Comparison of ENCODE assay signal across 20 cellular contexts in the genomic region with DNA sequence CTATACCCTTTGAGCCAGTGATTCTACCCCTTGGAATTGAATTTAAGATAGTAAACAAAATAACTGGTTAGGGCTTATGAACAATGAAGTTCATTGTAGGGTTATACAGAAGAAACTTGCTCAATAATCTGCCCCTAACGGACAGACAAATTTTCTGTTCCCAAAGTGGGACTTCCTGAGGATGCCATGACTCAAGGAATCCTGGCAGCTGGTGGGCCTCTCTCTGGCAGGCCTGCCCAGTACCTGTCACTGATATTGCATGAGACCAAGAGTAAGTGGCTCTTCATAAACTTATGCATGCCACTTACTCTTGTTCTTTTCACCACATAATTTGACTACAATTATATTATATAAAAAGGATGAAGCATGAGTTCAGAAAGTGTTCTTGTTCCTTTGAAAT. TPM values are rescaled to one million over a fixed set of nuclear protein-coding genes. Genes with fewer than 3 reads are reported as not detected.
A peak's percentile ranks its signal among the peaks of the same experiment; 100 is the strongest.
DNase-seq lines count a peak whose midpoint lies in the region; ATAC-seq and TF ChIP-seq lines count a peak whose summit lies in the region.
"Had no signal": no experiment of that assay in that cellular context is flagged by ENCODE, and none has a peak within 500 bp of the region (broad histone marks: within the 10 kb centered on the region; RNA-seq: fewer than 3 reads in every experiment).

No MANE protein-coding gene starts in this region.

- H3K9me3 Mint-ChIP-seq in CD4-positive, alpha-beta T cell: peaks cover 8% of the 10 kb centered on the region
- H3K9me3 Mint-ChIP-seq in activated T-cell treated with anti-CD3 and anti-CD28 coated beads, Interleukin-2, amount 50 U/mL, for 24 hours: peaks cover 7% of the 10 kb centered on the region

- TF ChIP-seq POLR2A in lower leg skin (IDR thresholded peaks at IDR 0.05): no peak

- POLR2A ChIA-PET in CD4-positive, alpha-beta T cell (lab: Charles Lee): no interaction called here

- intact Hi-C loops in CD4-positive, alpha-beta T cell (cut with DNase I, micrococcal nuclease): no loop called here
- intact Hi-C loops in left ventricle myocardium superior (cut with micrococcal nuclease): no loop called here
- intact Hi-C loops in lower leg skin (cut with DNase I; ENCODE audit: low total_unique reads): no loop called here

- H3K27ac ChIP-seq in CD4-positive, alpha-beta T cell (ENCODE audit: low read depth, low read length): no peak overlapping the region
- H3K27ac ChIP-seq: A549, Peyer's patch had no signal

- CTCF ChIA-PET in CD4-positive, alpha-beta T cell (lab: Charles Lee): no interaction called here

- H3K9me3 ChIP-seq in CD4-positive, alpha-beta T cell (ENCODE audit: control insufficient read depth, low read length): no peaks in the 10 kb centered on the region
- H3K9me3 ChIP-seq: Peyer's patch had no signal

- H3K36me3 Mint-ChIP-seq in CD4-positive, alpha-beta T cell (ENCODE audit: low read depth): peaks cover 33% of the 10 kb centered on the region
- H3K36me3 Mint-ChIP-seq in activated T-cell treated with anti-CD3 and anti-CD28 coated beads, Interleukin-2, amount 50 U/mL, for 24 hours (ENCODE audit: low read depth): peaks cover 16% of the 10 kb centered on the region

- peak overlapping the region; percentile 41 for H3K27ac Mint-ChIP-seq in CD4-positive, alpha-beta T cell
- no peak overlapping the region for H3K27ac Mint-ChIP-seq in activated T-cell treated with anti-CD3 and anti-CD28 coated beads, Interleukin-2, amount 50 U/mL, for 24 hours
- H3K27ac Mint-ChIP-seq: B cell, CD14-positive monocyte, IgD-negative memory B cell had no signal

- peaks cover 86% of the 10 kb centered on the region for H3K4me1 Mint-ChIP-seq in CD4-positive, alpha-beta T cell (ENCODE audit: low read depth)
- peaks cover 81% of the 10 kb centered on the region for H3K4me1 Mint-ChIP-seq in activated T-cell treated with anti-CD3 and anti-CD28 coated beads, Interleukin-2, amount 50 U/mL, for 24 hours (ENCODE audit: low read depth)

- no peak for DNase-seq in CD4-positive, alpha-beta T cell
- DNase-seq in LHCN-M2 (ENCODE audit: low read depth) (peak; percentile 12), dermis microvascular lymphatic vessel endothelial cell (ENCODE audit: low read depth in 2 of 2) (peak; percentile 52 to 63), left ventricle myocardium superior (peak; percentile 45), lower leg skin (ENCODE audit: low spot score in 2 of 2) (no peak), SIG-M5 treated with dmso at 0.1 percent for 504 hours (lab: John Stamatoyannopoulos, UW; ENCODE audit: unreplicated experiment) (no peak)
- no peak for DNase-seq in activated T-cell treated with anti-CD3 and anti-CD28 coated beads, Interleukin-2, amount 50 U/mL, for 24 hours
- DNase-seq: EL, GF-D8, MV-4-11, NCI-H1105 treated with DMSO at 0.1 percent for 48 hours, NCI-H1694, NCI-H2081, NCI-H2171 treated with DMSO at 0.1 percent for 48 hours, Peyer's patch had no signal

- H3K4me3 Mint-ChIP-seq in CD4-positive, alpha-beta T cell: no peak overlapping the region
- no peak overlapping the region for H3K4me3 Mint-ChIP-seq in activated T-cell treated with anti-CD3 and anti-CD28 coated beads, Interleukin-2, amount 50 U/mL, for 24 hours
- H3K4me3 Mint-ChIP-seq: B cell, CD14-positive monocyte, IgD-negative memory B cell had no signal

- no peak overlapping the region for H3K4me3 ChIP-seq in lower leg skin (ENCODE audit: low read depth, poor library complexity, severe bottlenecking)
- H3K4me3 ChIP-seq: A549, Peyer's patch had no signal

- no peak for ATAC-seq in CD4-positive, alpha-beta T cell (ENCODE audit: poor library complexity)
- peak; percentile 67 for ATAC-seq in left ventricle myocardium superior
- ATAC-seq: A549, HCT116 had no signal

- no peak for TF ChIP-seq CTCF in CD4-positive, alpha-beta T cell (IDR thresholded peaks at IDR 0.05)
- TF ChIP-seq CTCF in lower leg skin (IDR thresholded peaks at IDR 0.05): no peak

- H3K27me3 Mint-ChIP-seq in CD4-positive, alpha-beta T cell: no peaks in the 10 kb centered on the region
- no peaks in the 10 kb centered on the region for H3K27me3 Mint-ChIP-seq in activated T-cell treated with anti-CD3 and anti-CD28 coated beads, Interleukin-2, amount 50 U/mL, for 24 hours
- H3K27me3 Mint-ChIP-seq: B cell, IgD-negative memory B cell had no signal

- no peaks in the 10 kb centered on the region for H3K27me3 ChIP-seq in CD4-positive, alpha-beta T cell (ENCODE audit: control insufficient read depth, insufficient read depth, low read length)
- H3K27me3 ChIP-seq: Peyer's patch had no signal

- WGBS in lower leg skin, 2 donors: 51 to 68% methylated on average over 1 of the region's 1 CpG

RNA-seq across cellular contexts. Expression of a gene that starts 41.5 kb away (rescaled TPM):
- 10 to 100 TPM; 46.4 TPM for total RNA-seq in CD4-positive, alpha-beta T cell
- total RNA-seq in LHCN-M2 (2014; rRNA removed): 0.06 TPM in 1 of 2 replicates, not detected in the other
- polyA plus RNA-seq in LHCN-M2 (2012): not detected
- total RNA-seq in dermis microvascular lymphatic vessel endothelial cell: 0.89 and 1.0 TPM in 2 replicates
- total RNA-seq in left ventricle myocardium superior: 7.4 TPM
- total RNA-seq in lower leg skin: 1 to 10 TPM; 1.5 to 3.3 (median 1.8) TPM

Comparison
In these comparisons a context has a peak if more than half of its experiments do, and no peak if none do; other contexts are left out.
1. DNase-seq: peak in LHCN-M2 (single experiment), dermis microvascular lymphatic vessel endothelial cell (2 of 2) and left ventricle myocardium superior (single experiment); none in CD4-positive, alpha-beta T cell (0 of 10), lower leg skin (0 of 2), activated T-cell treated with anti-CD3 and anti-CD28 coated beads, Interleukin-2, amount 50 U/mL, for 24 hours (single experiment) and SIG-M5 treated with dmso at 0.1 percent for 504 hours (single experiment).